ENCODE assay signal across 24 cellular contexts in the genomic region with DNA sequence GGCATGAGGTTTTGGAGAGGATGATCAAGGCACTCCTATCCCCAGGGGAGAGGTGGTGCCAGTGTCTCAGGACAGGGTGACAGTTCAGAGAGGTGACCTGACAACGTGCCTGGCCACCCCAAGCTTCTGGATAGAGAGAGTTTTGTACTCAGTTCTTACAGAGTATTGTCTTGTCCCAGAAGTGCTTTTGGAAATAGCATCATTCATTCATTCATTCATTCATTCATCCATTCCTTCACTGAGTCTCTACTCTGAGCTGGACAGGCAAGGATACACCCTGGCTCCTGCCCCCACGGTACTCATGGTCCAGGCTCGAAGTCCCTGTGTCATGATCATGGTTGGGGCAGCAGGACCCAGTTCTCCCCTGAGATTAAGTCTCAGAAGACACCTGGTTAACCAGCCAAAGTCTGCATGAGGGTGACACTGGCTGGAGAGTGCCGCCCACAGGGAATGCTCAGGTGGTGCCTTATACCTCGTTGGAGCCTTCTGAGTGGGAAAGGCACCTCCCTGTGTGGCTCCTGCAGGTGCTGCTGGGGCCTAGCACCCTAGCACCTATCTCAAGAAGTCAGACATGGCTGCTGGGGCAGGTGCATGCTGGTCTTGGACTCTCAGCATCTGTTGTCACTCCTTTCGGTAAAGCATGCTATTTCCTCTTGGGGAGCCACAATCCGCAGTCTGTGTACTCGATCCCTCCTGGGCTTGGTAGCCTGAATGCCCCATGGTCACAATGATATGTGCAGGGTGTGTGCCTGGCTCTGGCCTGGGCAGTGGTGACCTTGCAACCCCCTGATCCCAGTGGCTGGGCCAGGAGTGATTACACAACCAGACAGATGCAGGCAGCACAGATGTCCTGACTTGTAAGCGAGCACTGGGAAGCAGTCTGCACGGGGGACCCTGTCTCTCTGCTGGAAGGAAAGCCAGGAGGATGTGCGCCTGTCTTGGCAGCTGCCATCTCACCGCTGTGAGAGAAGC. TPM values are rescaled to one million over a fixed set of nuclear protein-coding genes. Genes with fewer than 3 reads are reported as not detected.
A peak's percentile ranks its signal among the peaks of the same experiment; 100 is the strongest.
DNase-seq lines count a peak whose midpoint lies in the region; ATAC-seq, FAIRE-seq and TF ChIP-seq lines count a peak whose summit lies in the region.
"Had no signal": no experiment of that assay in that cellular context is flagged by ENCODE, and none has a peak within 500 bp of the region (broad histone marks: within the 10 kb centered on the region; RNA-seq: fewer than 3 reads in every experiment).

No MANE protein-coding gene starts in this region.

- H3K23ac ChIP-seq in H1 (ENCODE audit: insufficient read length), result no peak overlapping the region

- H2BK12ac ChIP-seq in H1 (ENCODE audit: low read depth, low read length), result peak overlapping the region; percentile 31; the same call in 1 of the 2 replicates

- H4K91ac ChIP-seq in H1 (replicated peaks; ENCODE audit: insufficient read length, low read length), result no peak overlapping the region

- no peak for FAIRE-seq in H1 (lab: Jason Lieb, UNC)
- FAIRE-seq: small intestine had no signal

- WGBS in H1 (ENCODE audit: extremely low coverage in 1 of 2, insufficient coverage in 1 of 2, insufficient read length in 1 of 2, insufficient replicate concordance in 2 of 2, low coverage in 1 of 2, low lambda C conversion rate in 2 of 2, missing lambda C conversion rate in 1 of 2), 2 experiments, result 81% methylated on average over 12 of the region's 12 CpGs; no CpG with 5 or more reads in 1 of the 2 experiments

- ATAC-seq in left colon, result no peak
- ATAC-seq: activated CD8-positive, alpha-beta T cell treated with anti-CD3 and anti-CD28 coated beads, Interleukin-2, amount 10 ng/mL, durations not matched to agents 7 days and 5 days; activated T-cell treated with anti-CD3 and anti-CD28 coated beads, Interleukin-2, amount 50 U/mL, for 4 hours; stimulated activated naive CD8-positive, alpha-beta T cell treated with anti-CD3 and anti-CD28 coated beads, Interleukin-15, Interleukin-2, amounts not matched to agents 100 U/mL and 50 U/mL, for 24 hours had no signal

- no peak overlapping the region for H2AK5ac ChIP-seq in H1 (ENCODE audit: low read depth, low read length)

- H3K9me3 ChIP-seq in BLaER1 (no peaks in the 10 kb centered on the region), H1 (ENCODE audit: insufficient read depth in 2 of 2, low read depth in 1 of 2, low read length in 1 of 2) (no peaks in the 10 kb centered on the region), neural progenitor cell (ENCODE audit: low read depth) (no peaks in the 10 kb centered on the region)
- H3K9me3 ChIP-seq: esophagus squamous epithelium, MG63, psoas muscle, tibial nerve had no signal

- no peaks in the 10 kb centered on the region; the same call in 1 of the 2 replicates for H3K23me2 ChIP-seq in H1 (ENCODE audit: low read depth, low read length)

- H3K18ac ChIP-seq in H1 (ENCODE audit: extremely low read depth, low read length), result no peak overlapping the region

- CTCF ChIA-PET in H1 (lab: Charles Lee; ENCODE audit: partially characterized antibody), result interaction anchor here (0.6 to 13.0 kb wide), 34 partner anchors 9 to 550 kb away, joined by 3 to 268 read pairs (median 10); no protein-coding TSS in a partner anchor

- no peak overlapping the region for H3K56ac ChIP-seq in H1 (replicated peaks; ENCODE audit: insufficient read length, low read depth, low read length)

- H3K27me3 Mint-ChIP-seq in HFFc6 (ENCODE audit: insufficient read depth) (peaks cover 8% of the 10 kb centered on the region), neural progenitor cell (ENCODE audit: insufficient read depth, low read depth) (peaks cover 6% of the 10 kb centered on the region)
- H3K27me3 Mint-ChIP-seq: activated naive CD8-positive, alpha-beta T cell had no signal

- TF ChIP-seq EP300 in H1 (IDR thresholded peaks at IDR 0.05; ENCODE audit: borderline replicate concordance in 1 of 2, low read depth in 2 of 2, low read length in 2 of 2), result no peak

- H3K4me2 ChIP-seq in BLaER1 (peak overlapping the region; percentile 61), H1 (ENCODE audit: insufficient read depth in 1 of 2, low read depth in 2 of 2, low read length in 2 of 2) (no peak overlapping the region), neural progenitor cell (no peak overlapping the region)

- H3K27ac ChIP-seq in BLaER1, result no peak overlapping the region
- H3K27ac ChIP-seq in H1 (ENCODE audit: low read depth, low read length), result no peak overlapping the region
- no peak overlapping the region for H3K27ac ChIP-seq in neural progenitor cell
- no peak overlapping the region for H3K27ac ChIP-seq in caudate nucleus (ENCODE audit: low read depth, low read length)
- H3K27ac ChIP-seq: psoas muscle, tibial nerve had no signal

- no peaks in the 10 kb centered on the region for H3K27me3 ChIP-seq in BLaER1
- H3K27me3 ChIP-seq in H1 (replicated peaks in 1 of 4; ENCODE audit: control insufficient read depth in 3 of 4, extremely low read depth in 1 of 4, insufficient read depth in 3 of 4, low read length in 3 of 4), result no peaks in the 10 kb centered on the region
- no peaks in the 10 kb centered on the region for H3K27me3 ChIP-seq in neural progenitor cell
- H3K27me3 ChIP-seq: MG63 had no signal

- 0 out of 2 replicates have a peak overlapping the region, but pooled peaks have one; percentile 53 for H2BK15ac ChIP-seq in H1 (ENCODE audit: low read length)

- H3K9me3 Mint-ChIP-seq in HFFc6 (no peaks in the 10 kb centered on the region), neural progenitor cell (no peaks in the 10 kb centered on the region)
- H3K9me3 Mint-ChIP-seq: activated T-cell treated with anti-CD3 and anti-CD28 coated beads, Interleukin-2, amount 50 U/mL, for 4 hours; nephron had no signal

- H3K4me1 Mint-ChIP-seq in HFFc6 (ENCODE audit: low read depth) (peaks cover 82% of the 10 kb centered on the region), neural progenitor cell (peaks cover 44% of the 10 kb centered on the region)

- H2BK120ac ChIP-seq in H1 (replicated peaks; ENCODE audit: low read depth, low read length), result no peak overlapping the region

- H3K4ac ChIP-seq in H1 (replicated peaks; ENCODE audit: insufficient read length, low read depth, low read length), result no peak overlapping the region

- H4K8ac ChIP-seq in H1 (ENCODE audit: extremely low read depth, insufficient read depth, low read length), result no peak overlapping the region

- H3K4me3 ChIP-seq in BLaER1 (no peak overlapping the region), H1 (ENCODE audit: extremely low read depth in 1 of 4, insufficient read depth in 2 of 4, low read depth in 3 of 4, low read length in 4 of 4) (no peak overlapping the region), neural progenitor cell (no peak overlapping the region)
- H3K4me3 ChIP-seq: esophagus squamous epithelium, MG63, psoas muscle, tibial nerve had no signal

- H2BK5ac ChIP-seq in H1 (ENCODE audit: low read depth, low read length), result no peak overlapping the region

- peaks cover 3% of the 10 kb centered on the region; the same call in 1 of the 2 replicates for H3K36me3 ChIP-seq in BLaER1
- H3K36me3 ChIP-seq in H1 (ENCODE audit: control insufficient read depth in 2 of 4, insufficient read depth in 4 of 4, low read length in 3 of 4), result no peaks in the 10 kb centered on the region
- no peaks in the 10 kb centered on the region for H3K36me3 ChIP-seq in neural progenitor cell
- H3K36me3 ChIP-seq: esophagus squamous epithelium, MG63, tibial nerve had no signal

- H2BK20ac ChIP-seq in H1 (ENCODE audit: low read length), result no peak overlapping the region

- no peak overlapping the region for H3K14ac ChIP-seq in H1 (ENCODE audit: insufficient read length)

- H3K4me1 ChIP-seq in BLaER1 (peaks cover 42% of the 10 kb centered on the region), H1 (replicated peaks in 1 of 4; ENCODE audit: control insufficient read depth in 3 of 4, insufficient read depth in 4 of 4, low read length in 3 of 4) (peaks cover 6 to 11% (median 7%) of the 10 kb centered on the region in 4 experiments), neural progenitor cell (peaks cover 8% of the 10 kb centered on the region)
- H3K4me1 ChIP-seq: psoas muscle had no signal

- no peak for TF ChIP-seq POLR2A in H1 (IDR thresholded peaks at IDR 0.05; ENCODE audit: control extremely low read depth in 1 of 2, low read depth in 2 of 2, low read length in 2 of 2)

- DNase-seq in HFFc6 (no peak), H1 (ENCODE audit: low read depth in 1 of 2, low spot score in 2 of 2) (no peak), neural progenitor cell (ENCODE audit: low spot score) (no peak), DMS 273 treated with DMSO at 0.1 percent for 48 hours (lab: John Stamatoyannopoulos, UW) (no peak), caudate nucleus (lab: John Stamatoyannopoulos, UW) (no peak), left colon (no peak), NCI-H187 (lab: John Stamatoyannopoulos, UW) (no peak)
- DNase-seq: activated CD8-positive, alpha-beta T cell treated with anti-CD3 and anti-CD28 coated beads, Interleukin-2, amount 10 ng/mL, durations not matched to agents 7 days and 5 days; activated T-cell treated with anti-CD3 and anti-CD28 coated beads, Interleukin-2, amount 50 U/mL, for 4 hours; effector memory CD4-positive, alpha-beta T cell; esophagus squamous epithelium; mesendoderm; MG63; NK-92 treated with Interleukin-12 subunit alpha and Interleukin-12 subunit beta, amount 100 ng/mL, for 24 hours; psoas muscle; RPMI8226; stimulated activated CD4-positive, alpha-beta T cell treated with anti-CD3 and anti-CD28 coated beads, Interleukin-2, amount 100 ng/mL, for 48 hours; stimulated activated naive CD8-positive, alpha-beta T cell treated with anti-CD3 and anti-CD28 coated beads, Interleukin-15, Interleukin-2, amounts not matched to agents 100 U/mL and 50 U/mL, for 24 hours; T-helper 9 cell had no signal

- TF ChIP-seq CTCF in HFFc6 (IDR thresholded peaks at IDR 0.05) (no peak), H1 (IDR thresholded peaks at IDR 0.05; ENCODE audit: control extremely low read depth in 1 of 3, insufficient read depth in 1 of 3, low read depth in 1 of 3, low read length in 3 of 3) (no peak), neural progenitor cell (IDR thresholded peaks at IDR 0.05) (no peak)

- H3K27ac Mint-ChIP-seq in HFFc6 (peak overlapping the region; percentile 68), neural progenitor cell (peak overlapping the region; percentile 1)
- H3K27ac Mint-ChIP-seq: activated CD8-positive, alpha-beta T cell treated with anti-CD3 and anti-CD28 coated beads, Interleukin-2, amount 10 ng/mL, durations not matched to agents 7 days and 5 days; activated naive CD8-positive, alpha-beta T cell had no signal

- no peaks in the 10 kb centered on the region for H4K20me1 ChIP-seq in BLaER1
- H4K20me1 ChIP-seq in H1 (replicated peaks in 1 of 2; ENCODE audit: control insufficient read depth in 1 of 2, insufficient read depth in 2 of 2, low read length in 2 of 2), result peaks cover 0 to 1% of the 10 kb centered on the region in 2 experiments
- no peaks in the 10 kb centered on the region for H4K20me1 ChIP-seq in neural progenitor cell (ENCODE audit: low read depth)

- H3K9ac ChIP-seq in BLaER1 (0 out of 2 replicates have a peak overlapping the region, but pooled peaks have one; percentile 6), H1 (replicated peaks in 1 of 4; ENCODE audit: extremely low read depth in 1 of 4, low read depth in 3 of 4, low read length in 3 of 4) (no peak overlapping the region), neural progenitor cell (no peak overlapping the region)

- H3K79me2 ChIP-seq in H1 (ENCODE audit: control insufficient read depth in 1 of 2, insufficient read depth in 2 of 2, low read length in 2 of 2) (no peaks in the 10 kb centered on the region), neural progenitor cell (ENCODE audit: low read depth) (no peaks in the 10 kb centered on the region)

- no peak overlapping the region for H2AFZ ChIP-seq in H1 (ENCODE audit: low read length)
- H2AFZ ChIP-seq in neural progenitor cell (replicated peaks), result no peak overlapping the region

- H3F3A ChIP-seq in neural progenitor cell (ENCODE audit: low read depth), result no peaks in the 10 kb centered on the region

- intact Hi-C loops in left colon (cut with DNase I, micrococcal nuclease), result loop anchor here in 1 of 2 donors (5.0 to 10.0 kb wide), 2 partner anchors 100 to 328 kb away; no protein-coding TSS in a partner anchor

- no peak overlapping the region for H4K5ac ChIP-seq in H1 (ENCODE audit: insufficient read length, low read depth, low read length)

- no peak for TF ChIP-seq RAD21 in H1 (IDR thresholded peaks at IDR 0.05 in 1 of 2, conservative IDR thresholded peaks at IDR 0.05 in 1 of 2; ENCODE audit: low read depth in 2 of 2, low read length in 2 of 2)

- H3K36me3 Mint-ChIP-seq in HFFc6 (ENCODE audit: low read depth) (peaks cover 12% of the 10 kb centered on the region), neural progenitor cell (peaks cover 3% of the 10 kb centered on the region)
- H3K36me3 Mint-ChIP-seq: activated naive CD8-positive, alpha-beta T cell had no signal

- H3K79me1 ChIP-seq in H1 (ENCODE audit: low read depth, low read length), result no peaks in the 10 kb centered on the region

- H3K4me3 Mint-ChIP-seq in HFFc6 (no peak overlapping the region), neural progenitor cell (no peak overlapping the region)
- H3K4me3 Mint-ChIP-seq: activated CD8-positive, alpha-beta T cell treated with anti-CD3 and anti-CD28 coated beads, Interleukin-2, amount 10 ng/mL, durations not matched to agents 7 days and 5 days; activated naive CD8-positive, alpha-beta T cell; activated T-cell treated with anti-CD3 and anti-CD28 coated beads, Interleukin-2, amount 50 U/mL, for 4 hours; nephron had no signal

- POLR2A ChIA-PET in H1 (lab: Charles Lee; ENCODE audit: partially characterized antibody), result no interaction called here

RNA-seq across cellular contexts. Expression of a gene that starts 57.8 kb away (rescaled TPM):
- 10 to 100 TPM; 21.5 to 33.1 (median 27.1) TPM for total RNA-seq in HFFc6 (2021; fragmentation: NEBNext Ultra II Directional; extraction: Animal tissue kit (Norgen Biotek cat#: 25700))
- total RNA-seq in H1 (2021; fragmentation: NEBNext Ultra II Directional; extraction: Animal tissue kit (Norgen Biotek cat#: 25700)), result 32.0 and 32.5 TPM in 2 replicates
- 11.7 and 16.6 TPM in 2 replicates for polyA plus RNA-seq in H1 (2011; rRNA removed)
- polyA plus RNA-seq in H1 (2011; cell fraction: cytosol; rRNA removed), result 13.6 TPM
- 22.3 TPM for polyA plus RNA-seq in H1 (2011; cell fraction: nucleus; rRNA removed)
- polyA plus RNA-seq in H1 (2012, experiment 1 of 2), result 16.5 to 22.5 TPM (median 19.6 TPM) in 4 replicates
- polyA plus RNA-seq in H1 (2012, experiment 2 of 2), result 10.7 TPM
- polyA plus RNA-seq in H1 (2013, experiment 1 of 2), result 24.9 TPM
- 23.5 TPM for polyA plus RNA-seq in H1 (2013, experiment 2 of 2)
- 25.6 and 30.3 TPM in 2 replicates for polyA minus RNA-seq in H1 (2011; rRNA and poly(A)+ RNA removed)
- polyA minus RNA-seq in H1 (2011; cell fraction: cytosol; rRNA and poly(A)+ RNA removed), result 14.3 TPM
- polyA minus RNA-seq in H1 (2011; cell fraction: nucleus; rRNA and poly(A)+ RNA removed), result 31.5 TPM
- 5.5 and 8.1 TPM in 2 replicates for total RNA-seq in neural progenitor cell (ENCODE audit: low replicate concordance)
- 1 to 10 TPM; 2.2 to 6.7 TPM for total RNA-seq in left colon
